In genomic region chr7:111460695-111461094, GRCh38 we compare ENCODE assay signal across 10 cellular contexts.
"Had no signal": no experiment of that assay in that cellular context is flagged by ENCODE, and none has a peak within 500 bp of the region (broad histone marks: within the 10 kb centered on the region; RNA-seq: fewer than 3 reads in every experiment).

No MANE protein-coding gene starts in this region.

- FAIRE-seq: H1 had no signal

- H3K36me3 ChIP-seq: HAP-1 had no signal

- H3K9me3 ChIP-seq: HAP-1 had no signal

- H3K4me1 ChIP-seq: HAP-1 had no signal

- DNase-seq: GM23248, GOT3, H7, H9, HCEC 1CT, HFFc6 had no signal

- H3K9ac ChIP-seq: GM23248 had no signal

- H3K27ac ChIP-seq: GM23248 had no signal

- ATAC-seq: GM23338, HCT116 had no signal

- H2AFZ ChIP-seq: GM23248, GM23338 had no signal

- H3K4me2 ChIP-seq: GM23338 had no signal

- H3K4me3 ChIP-seq: GM23248, GM23338, HAP-1 had no signal
